Comparison of ENCODE assay signal across 16 cellular contexts in genomic region chr13:51827254-51827653, GRCh38. TPM values are rescaled to one million over a fixed set of nuclear protein-coding genes. Genes with fewer than 3 reads are reported as not detected.
A peak's percentile ranks its signal among the peaks of the same experiment; 100 is the strongest.
DNase-seq lines count a peak whose midpoint lies in the region; ATAC-seq and TF ChIP-seq lines count a peak whose summit lies in the region.
"Had no signal": no experiment of that assay in that cellular context is flagged by ENCODE, and none has a peak within 500 bp of the region (broad histone marks: within the 10 kb centered on the region; RNA-seq: fewer than 3 reads in every experiment).

No MANE protein-coding gene starts in this region.

- H3K79me2 ChIP-seq in OCI-LY7 (ENCODE audit: insufficient read depth, low read depth, low read length) = no peaks in the 10 kb centered on the region

- TF ChIP-seq POLR2A in heart left ventricle (IDR thresholded peaks at IDR 0.05) = no peak
- TF ChIP-seq POLR2A in uterus (IDR thresholded peaks at IDR 0.05) = no peak

- H3K36me3 ChIP-seq in heart left ventricle (no peaks in the 10 kb centered on the region), OCI-LY7 (ENCODE audit: insufficient read depth, low read length) (no peaks in the 10 kb centered on the region), uterus (no peaks in the 10 kb centered on the region)
- H3K36me3 ChIP-seq: Peyer's patch had no signal

- H3K27me3 ChIP-seq in heart left ventricle (no peaks in the 10 kb centered on the region), uterus (no peaks in the 10 kb centered on the region)
- H3K27me3 ChIP-seq: Peyer's patch had no signal

- 30 to 43% (median 41%) methylated on average over 4 of the region's 4 CpGs for WGBS in heart left ventricle, 4 donors

- H3K9me3 Mint-ChIP-seq in effector memory CD8-positive, alpha-beta T cell = no peaks in the 10 kb centered on the region

- BruUV-seq in OCI-LY7 (replicated peaks; lab: Mats Ljungman, UMichigan) = no TSS peak

- no peak overlapping the region for H3K4me3 ChIP-seq in heart left ventricle
- peak overlapping the region; percentile 5 for H3K4me3 ChIP-seq in OCI-LY7 (ENCODE audit: low read depth, low read length, poor library complexity, severe bottlenecking)
- H3K4me3 ChIP-seq in uterus = no peak overlapping the region
- H3K4me3 ChIP-seq: GM23248, Peyer's patch had no signal

- no peaks in the 10 kb centered on the region for H3K27me3 Mint-ChIP-seq in effector memory CD8-positive, alpha-beta T cell
- H3K27me3 Mint-ChIP-seq: progenitor cell of endocrine pancreas had no signal

- no peaks in the 10 kb centered on the region for H3K9me3 ChIP-seq in heart left ventricle
- no peaks in the 10 kb centered on the region for H3K9me3 ChIP-seq in OCI-LY7 (ENCODE audit: low read length)
- no peaks in the 10 kb centered on the region for H3K9me3 ChIP-seq in uterus
- H3K9me3 ChIP-seq: Peyer's patch had no signal

- DNase-seq in heart left ventricle (no peak), left cardiac atrium (no peak), OCI-LY7 (ENCODE audit: low spot score) (peak; percentile 63), uterus (no peak), NCI-H146 (lab: John Stamatoyannopoulos, UW) (no peak), iPS-NIHi11 (ENCODE audit: low spot score) (no peak)
- no peak for DNase-seq in effector memory CD8-positive, alpha-beta T cell
- DNase-seq: activated CD8-positive, alpha-beta memory T cell treated with anti-CD3 and anti-CD28 coated beads, Interleukin-2, amount 50 U/mL, for 4 hours; MM.1S; Peyer's patch had no signal

- no peaks in the 10 kb centered on the region for H3K9me2 ChIP-seq in OCI-LY7 (ENCODE audit: insufficient read depth, low read length)

- peak overlapping the region; percentile 44 to 61 for H3K4me3 Mint-ChIP-seq in effector memory CD8-positive, alpha-beta T cell

- POLR2A ChIA-PET in OCI-LY7 (lab: Charles Lee) = interaction anchor here (0.6 to 10.6 kb wide), 4 partner anchors 14 to 585 kb away, joined by 3 to 147 read pairs (median 3); no protein-coding TSS in a partner anchor

- H4K20me1 ChIP-seq in OCI-LY7 (ENCODE audit: insufficient read depth, low read length) = no peaks in the 10 kb centered on the region

- H3K27ac ChIP-seq in heart left ventricle = peak overlapping the region; percentile 13 to 83 (median 67)
- H3K27ac ChIP-seq in OCI-LY7 (ENCODE audit: low read depth, low read length, poor library complexity, severe bottlenecking) = peak overlapping the region; percentile 95
- H3K27ac ChIP-seq in uterus = peak overlapping the region; percentile 63 to 69
- H3K27ac ChIP-seq: GM23248 had no signal

- peak overlapping the region; percentile 77 for H3K4me2 ChIP-seq in OCI-LY7 (ENCODE audit: low read length)

- peak overlapping the region; percentile 92 to 96 for H3K27ac Mint-ChIP-seq in effector memory CD8-positive, alpha-beta T cell
- H3K27ac Mint-ChIP-seq: progenitor cell of endocrine pancreas had no signal

- CTCF ChIA-PET in OCI-LY7 (lab: Charles Lee; ENCODE audit: unreplicated experiment) = interaction anchor here (4.9 kb wide), 1 partner anchor 12 kb away, joined by 29 read pairs; no protein-coding TSS in a partner anchor

- H2AFZ ChIP-seq in OCI-LY7 (ENCODE audit: low read length) = peak overlapping the region; percentile 61; the same call in 1 of the 2 replicates
- H2AFZ ChIP-seq: GM23248 had no signal

- peaks cover 3 to 58% (median 37%) of the 10 kb centered on the region in 12 donors for H3K4me1 ChIP-seq in heart left ventricle
- peaks cover 100% of the 10 kb centered on the region for H3K4me1 ChIP-seq in OCI-LY7 (ENCODE audit: insufficient read depth, low read length, poor library complexity, severe bottlenecking)
- no peaks in the 10 kb centered on the region for H3K4me1 ChIP-seq in uterus

- H3K36me3 Mint-ChIP-seq in effector memory CD8-positive, alpha-beta T cell (ENCODE audit: insufficient read depth) = peaks cover 4% of the 10 kb centered on the region

- no peak for TF ChIP-seq CTCF in heart left ventricle (IDR thresholded peaks at IDR 0.05)
- no peak for TF ChIP-seq CTCF in OCI-LY7 (conservative IDR thresholded peaks at IDR 0.05; ENCODE audit: low read length)
- no peak for TF ChIP-seq CTCF in uterus (IDR thresholded peaks at IDR 0.05)

- intact Hi-C loops in heart left ventricle (cut with DNase I) = no loop called here
- intact Hi-C loops in left cardiac atrium (cut with DNase I) = loop anchor here in 1 of 2 donors (5.0 kb wide), 1 partner anchor 170 kb away; no protein-coding TSS in a partner anchor
- intact Hi-C loops in OCI-LY7 (cut with micrococcal nuclease; ENCODE audit: unreplicated experiment) = loop anchor here (10.0 kb wide), 2 partner anchors 932 to 1232 kb away; no protein-coding TSS in a partner anchor
- intact Hi-C loops in uterus (cut with DNase I; ENCODE audit: low total_unique reads) = no loop called here

- peaks cover 48 to 54% of the 10 kb centered on the region in 2 donors for H3K4me1 Mint-ChIP-seq in effector memory CD8-positive, alpha-beta T cell (ENCODE audit: low read depth in 2 of 2)

- no peak for ATAC-seq in heart left ventricle
- no peak for ATAC-seq in left cardiac atrium
- no peak for ATAC-seq in effector memory CD8-positive, alpha-beta T cell (replicated peaks)
- ATAC-seq in GM19463 (IDR thresholded peaks at IDR 0.05; ENCODE audit: unreplicated experiment) = no peak

RNA-seq across cellular contexts. Expression of gene TMEM272, which starts 17.7 kb away (rescaled TPM):
- total RNA-seq in heart left ventricle = 1 to 10 TPM in 3 of 9 donors, under 1 TPM in 5, not detected in 1; 0.14 to 1.6 (median 0.45) TPM
- under 1 TPM; 0.21 to 0.34 TPM for polyA plus RNA-seq in heart left ventricle
- total RNA-seq in left cardiac atrium = 1 to 10 TPM in 1 of 2 donors, under 1 TPM in 1; 0.68 to 1.4 TPM
- 0.41 and 0.75 TPM in 2 replicates for total RNA-seq in OCI-LY7 (2014; rRNA removed; shearing (Covaris generic))
- total RNA-seq in OCI-LY7 (2022) = 0.46 and 0.90 TPM in 2 replicates
- total RNA-seq in uterus = under 1 TPM in 2 of 4 donors, not detected in 2; 0.14 to 0.52 TPM
- total RNA-seq: Daoy, GM23248 had no signal
- polyA plus RNA-seq: GM23248 had no signal

RNA-seq across cellular contexts. Expression of gene DHRS12, which starts 23.3 kb away (rescaled TPM):
- total RNA-seq in heart left ventricle = 10 to 100 TPM in 7 of 9 donors, 1 to 10 TPM in 2; 4.8 to 13.1 (median 12.1) TPM
- polyA plus RNA-seq in heart left ventricle = 10 to 100 TPM in 1 of 2 donors, 1 to 10 TPM in 1; 3.9 to 13.9 TPM
- 10 to 100 TPM in 1 of 2 donors, 1 to 10 TPM in 1; 9.1 to 13.3 TPM for total RNA-seq in left cardiac atrium
- total RNA-seq in OCI-LY7 (2014; rRNA removed; shearing (Covaris generic)) = 3.4 and 3.5 TPM in 2 replicates
- 11.9 and 12.5 TPM in 2 replicates for total RNA-seq in OCI-LY7 (2022)
- 10 to 100 TPM in 1 of 4 donors, 1 to 10 TPM in 3; 5.4 to 18.8 (median 8.5) TPM for total RNA-seq in uterus
- total RNA-seq: Daoy had no signal

RNA-seq across cellular contexts. Expression of gene CCDC70, which starts 34.5 kb away (rescaled TPM):
- total RNA-seq in heart left ventricle = not detected
- polyA plus RNA-seq in heart left ventricle = not detected
- total RNA-seq in left cardiac atrium = not detected
- not detected in 2 replicates for total RNA-seq in OCI-LY7 (2014; rRNA removed; shearing (Covaris generic))
- not detected in 2 replicates for total RNA-seq in OCI-LY7 (2022)
- not detected for total RNA-seq in uterus
- total RNA-seq: astrocyte, Daoy, GM23248, mononuclear cell, Peyer's patch, progenitor cell of endocrine pancreas had no signal
- polyA plus RNA-seq: GM23248 had no signal
